Comparison of ENCODE assay signal across 11 cellular contexts in genomic region chr2:205496370-205496769, GRCh38.
"Had no signal": no experiment of that assay in that cellular context is flagged by ENCODE, and none has a peak within 500 bp of the region (broad histone marks: within the 10 kb centered on the region; RNA-seq: fewer than 3 reads in every experiment).

No MANE protein-coding gene starts in this region.

- H3K27ac ChIP-seq: gastroesophageal sphincter had no signal

- H3K27ac Mint-ChIP-seq: activated naive CD8-positive, alpha-beta T cell; naive thymus-derived CD4-positive, alpha-beta T cell had no signal

- H3K4me3 ChIP-seq: gastroesophageal sphincter had no signal

- H3K27me3 Mint-ChIP-seq: activated naive CD8-positive, alpha-beta T cell had no signal

- H3K4me1 ChIP-seq: gastroesophageal sphincter had no signal

- H3K4me3 Mint-ChIP-seq: activated naive CD8-positive, alpha-beta T cell; naive thymus-derived CD4-positive, alpha-beta T cell had no signal

- ATAC-seq: naive thymus-derived CD4-positive, alpha-beta T cell had no signal

- DNase-seq: activated CD4-positive, alpha-beta T cell treated with anti-CD3 and anti-CD28 coated beads, Interleukin-2, amount 50 U/mL, for 48 hours; activated CD4-positive, CD25-positive, alpha-beta regulatory T cell treated with anti-CD3 and anti-CD28 coated beads, Interleukin-2, amount 50 U/mL, for 72 hours; activated gamma-delta T cell; activated T-cell treated with anti-CD3 and anti-CD28 coated beads, Interleukin-2, amount 50 U/mL, for 48 hours; midbrain; naive thymus-derived CD4-positive, alpha-beta T cell; stimulated activated CD4-positive, alpha-beta T cell treated with anti-CD3 and anti-CD28 coated beads, Interleukin-1b, Interleukin-23, amount 100 ng/mL, for 48 hours; stimulated activated naive CD4-positive, alpha-beta T cell; substantia nigra had no signal

- H3K36me3 Mint-ChIP-seq: activated naive CD8-positive, alpha-beta T cell had no signal

- H3K27me3 ChIP-seq: gastroesophageal sphincter had no signal
